Comparison of ENCODE assay signal across 18 cellular contexts in genomic region chr9:77595426-77596051, GRCh38. TPM values are rescaled to one million over a fixed set of nuclear protein-coding genes. Genes with fewer than 3 reads are reported as not detected.
DNase-seq lines count a peak whose midpoint lies in the region; ATAC-seq and TF ChIP-seq lines count a peak whose summit lies in the region.
"Had no signal": no experiment of that assay in that cellular context is flagged by ENCODE, and none has a peak within 500 bp of the region (broad histone marks: within the 10 kb centered on the region; RNA-seq: fewer than 3 reads in every experiment).

No MANE protein-coding gene starts in this region.

- H3K9me3 ChIP-seq in SK-N-SH (no peaks in the 10 kb centered on the region), smooth muscle cell (replicated peaks; ENCODE audit: low read depth) (no peaks in the 10 kb centered on the region)
- H3K9me3 ChIP-seq: pancreas had no signal

- H3K4me1 ChIP-seq in SK-N-SH (ENCODE audit: control insufficient read depth in 1 of 2, insufficient read depth in 2 of 2, low read depth in 1 of 2, low read length in 1 of 2) (peaks cover 24 to 31% of the 10 kb centered on the region in 2 experiments; a peak in 3 of 4 replicates), smooth muscle cell (ENCODE audit: low read depth) (no peaks in the 10 kb centered on the region)

- H3K36me3 ChIP-seq in SK-N-SH (replicated peaks in 1 of 2; ENCODE audit: control insufficient read depth in 1 of 2, insufficient read depth in 2 of 2, low read length in 1 of 2) (no peaks in the 10 kb centered on the region), smooth muscle cell (ENCODE audit: low read depth) (no peaks in the 10 kb centered on the region)
- H3K36me3 ChIP-seq: brain microvascular endothelial cell, pancreas had no signal

- no peaks in the 10 kb centered on the region for H3K9me2 ChIP-seq in SK-N-SH

- H3K79me2 ChIP-seq in SK-N-SH (ENCODE audit: insufficient read depth) (no peaks in the 10 kb centered on the region), smooth muscle cell (ENCODE audit: low read depth) (no peaks in the 10 kb centered on the region)

- H4K20me1 ChIP-seq in SK-N-SH (ENCODE audit: insufficient read depth) (no peaks in the 10 kb centered on the region), smooth muscle cell (ENCODE audit: low read depth) (no peaks in the 10 kb centered on the region)

- H3K27ac ChIP-seq in SK-N-SH (ENCODE audit: low read depth in 2 of 2, low read length in 1 of 2) (peak overlapping the region in 1 of 2 experiments; percentile 95; a peak in 3 of 4 replicates), smooth muscle cell (ENCODE audit: low read depth) (no peak overlapping the region)
- H3K27ac ChIP-seq: brain microvascular endothelial cell, pancreas had no signal

- H3K4me2 ChIP-seq in SK-N-SH = no peak overlapping the region
- no peak overlapping the region for H3K4me2 ChIP-seq in smooth muscle cell

- H3K4me3 ChIP-seq in SK-N-SH (ENCODE audit: low read depth in 2 of 2, low read length in 1 of 2) (no peak overlapping the region), smooth muscle cell (no peak overlapping the region)
- H3K4me3 ChIP-seq: GM12878, pancreas had no signal

- 49% methylated on average over 7 of the region's 7 CpGs for WGBS in SK-N-SH (ENCODE audit: low lambda C conversion rate)
- WGBS in smooth muscle cell (ENCODE audit: low lambda C conversion rate) = 66% methylated on average over 7 of the region's 7 CpGs

- no peak for TF ChIP-seq CTCF in SK-N-SH (IDR thresholded peaks at IDR 0.05)
- no peak for TF ChIP-seq CTCF in smooth muscle cell (IDR thresholded peaks at IDR 0.05; ENCODE audit: borderline replicate concordance, insufficient read depth, poor library complexity, severe bottlenecking)

- H2AFZ ChIP-seq in SK-N-SH (ENCODE audit: low read depth) = no peak overlapping the region
- no peak overlapping the region for H2AFZ ChIP-seq in smooth muscle cell (ENCODE audit: low read depth)

- CTCF ChIA-PET in SK-N-SH (lab: Yijun Ruan, JAX) = interaction anchor here (1.6 to 3.5 kb wide), 3 partner anchors 54 to 138 kb away, joined by 3 to 20 read pairs (median 3); no protein-coding TSS in a partner anchor

- no peaks in the 10 kb centered on the region for H3F3A ChIP-seq in SK-N-SH (replicated peaks; ENCODE audit: insufficient read depth)
- peaks cover 6% of the 10 kb centered on the region for H3F3A ChIP-seq in smooth muscle cell (ENCODE audit: low read depth)

- no peak overlapping the region for H3K9ac ChIP-seq in SK-N-SH
- no peak overlapping the region for H3K9ac ChIP-seq in smooth muscle cell (ENCODE audit: low read depth)

- TF ChIP-seq EP300 in SK-N-SH (IDR thresholded peaks at IDR 0.05; ENCODE audit: borderline replicate concordance in 1 of 2, low read depth in 1 of 2, low read length in 1 of 2) = peak in 1 of 2 experiments; percentile 80; a peak in 2 of 4 replicates

- peak; percentile 24; the same call in 1 of the 2 replicates for TF ChIP-seq RAD21 in SK-N-SH (IDR thresholded peaks at IDR 0.05; ENCODE audit: low read length)

- H3K27me3 ChIP-seq in SK-N-SH (ENCODE audit: insufficient read depth) (no peaks in the 10 kb centered on the region), smooth muscle cell (ENCODE audit: low read depth) (no peaks in the 10 kb centered on the region)
- H3K27me3 ChIP-seq: brain microvascular endothelial cell, pancreas had no signal

- POLR2A ChIA-PET in SK-N-SH (lab: Yijun Ruan, JAX) = interaction anchor here (1.6 kb wide), 1 partner anchor 136 kb away, joined by 4 read pairs; no protein-coding TSS in a partner anchor

- DNase-seq in Right ventricle myocardium superior (no peak), cardiac septum (ENCODE audit: low spot score) (no peak), SK-N-SH (peak; percentile 73), left cardiac atrium (no peak), AG20443 (ENCODE audit: low spot score) (no peak), SK-N-DZ (ENCODE audit: low spot score) (no peak), smooth muscle cell (lab: John Stamatoyannopoulos, UW; ENCODE audit: unreplicated experiment) (no peak), sciatic nerve (ENCODE audit: low spot score) (no peak)
- DNase-seq: activated CD4-positive, alpha-beta memory T cell treated with anti-CD3 and anti-CD28 coated beads for 36 hours; activated effector memory CD4-positive, alpha-beta T cell treated with anti-CD3 and anti-CD28 coated beads, Interleukin-2, amount 50 U/mL, for 16 hours; brain microvascular endothelial cell; GOT3; hypothalamus; MV-4-11; pancreas; stimulated activated CD4-positive, alpha-beta T cell treated with anti-CD3 and anti-CD28 coated beads, Interleukin-1b, Interleukin-23, amount 100 ng/mL, for 48 hours; T-helper 1 cell had no signal

- ATAC-seq in Right ventricle myocardium superior (ENCODE audit: poor library complexity) (peak; percentile 38), left cardiac atrium (peak; percentile 31 to 58), sciatic nerve (no peak)
- ATAC-seq: GM12878, pancreas had no signal

- intact Hi-C loops in Right ventricle myocardium superior (cut with DNase I) = no loop called here
- intact Hi-C loops in cardiac septum (cut with DNase I) = no loop called here
- intact Hi-C loops in left cardiac atrium (cut with DNase I) = no loop called here
- intact Hi-C loops in sciatic nerve (cut with DNase I) = no loop called here

TF ChIP-seq in SK-N-SH, 30 proteins besides CTCF, POLR2A, EP300 and RAD21 (continues in another document):
- peak; percentile 85 for TF ChIP-seq GATA2 (CRISPR knock-in tag; IDR thresholded peaks at IDR 0.05)
- peak; percentile 57; the same call in 1 of the 2 replicates for TF ChIP-seq MXI1 (IDR thresholded peaks at IDR 0.05; ENCODE audit: low read depth, low read length)
- TF ChIP-seq, protein P1, sequence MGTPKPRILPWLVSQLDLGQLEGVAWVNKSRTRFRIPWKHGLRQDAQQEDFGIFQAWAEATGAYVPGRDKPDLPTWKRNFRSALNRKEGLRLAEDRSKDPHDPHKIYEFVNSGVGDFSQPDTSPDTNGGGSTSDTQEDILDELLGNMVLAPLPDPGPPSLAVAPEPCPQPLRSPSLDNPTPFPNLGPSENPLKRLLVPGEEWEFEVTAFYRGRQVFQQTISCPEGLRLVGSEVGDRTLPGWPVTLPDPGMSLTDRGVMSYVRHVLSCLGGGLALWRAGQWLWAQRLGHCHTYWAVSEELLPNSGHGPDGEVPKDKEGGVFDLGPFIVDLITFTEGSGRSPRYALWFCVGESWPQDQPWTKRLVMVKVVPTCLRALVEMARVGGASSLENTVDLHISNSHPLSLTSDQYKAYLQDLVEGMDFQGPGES (IDR thresholded peaks at IDR 0.05; ENCODE audit: low read depth, low read length) = no peak
- TF ChIP-seq TEAD4 (IDR thresholded peaks at IDR 0.05; ENCODE audit: borderline replicate concordance, insufficient read depth) = no peak
- TF ChIP-seq MAX (IDR thresholded peaks at IDR 0.05; ENCODE audit: low read depth) = no peak
- no peak for TF ChIP-seq RFX5 (IDR thresholded peaks at IDR 0.05; ENCODE audit: low read length)
- peak; percentile 79; the same call in 1 of the 2 replicates for TF ChIP-seq FOXJ3 (CRISPR knock-in tag; IDR thresholded peaks at IDR 0.05)
- no peak for TF ChIP-seq TAF1 (IDR thresholded peaks at IDR 0.05; ENCODE audit: borderline replicate concordance, low read depth, low read length)
- no peak for TF ChIP-seq RXRA (IDR thresholded peaks at IDR 0.05; ENCODE audit: borderline replicate concordance, low read depth)
- TF ChIP-seq, protein P2, sequence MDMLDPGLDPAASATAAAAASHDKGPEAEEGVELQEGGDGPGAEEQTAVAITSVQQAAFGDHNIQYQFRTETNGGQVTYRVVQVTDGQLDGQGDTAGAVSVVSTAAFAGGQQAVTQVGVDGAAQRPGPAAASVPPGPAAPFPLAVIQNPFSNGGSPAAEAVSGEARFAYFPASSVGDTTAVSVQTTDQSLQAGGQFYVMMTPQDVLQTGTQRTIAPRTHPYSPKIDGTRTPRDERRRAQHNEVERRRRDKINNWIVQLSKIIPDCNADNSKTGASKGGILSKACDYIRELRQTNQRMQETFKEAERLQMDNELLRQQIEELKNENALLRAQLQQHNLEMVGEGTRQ (IDR thresholded peaks at IDR 0.05; ENCODE audit: borderline replicate concordance, low read depth, low read length) = no peak
- TF ChIP-seq POLR2AphosphoS5 (IDR thresholded peaks at IDR 0.05; ENCODE audit: low read depth, low read length) = no peak
- TF ChIP-seq MEF2A (IDR thresholded peaks at IDR 0.05; ENCODE audit: borderline replicate concordance, low read depth) = no peak
- TF ChIP-seq NRF1 (IDR thresholded peaks at IDR 0.05; ENCODE audit: low read depth, low read length) = no peak
- peak; percentile 20 for TF ChIP-seq TCF12 (IDR thresholded peaks at IDR 0.05)
- TF ChIP-seq, protein P3, sequence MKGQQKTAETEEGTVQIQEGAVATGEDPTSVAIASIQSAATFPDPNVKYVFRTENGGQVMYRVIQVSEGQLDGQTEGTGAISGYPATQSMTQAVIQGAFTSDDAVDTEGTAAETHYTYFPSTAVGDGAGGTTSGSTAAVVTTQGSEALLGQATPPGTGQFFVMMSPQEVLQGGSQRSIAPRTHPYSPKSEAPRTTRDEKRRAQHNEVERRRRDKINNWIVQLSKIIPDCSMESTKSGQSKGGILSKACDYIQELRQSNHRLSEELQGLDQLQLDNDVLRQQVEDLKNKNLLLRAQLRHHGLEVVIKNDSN (IDR thresholded peaks at IDR 0.05; ENCODE audit: borderline replicate concordance, low read depth) = no peak
- no peak for TF ChIP-seq JUND (IDR thresholded peaks at IDR 0.05)
- TF ChIP-seq FOXM1 (IDR thresholded peaks at IDR 0.05; ENCODE audit: low read depth) = no peak

RNA-seq across cellular contexts. Expression of gene GNA14, which starts 52.6 kb away (rescaled TPM):
- 1.9 TPM for total RNA-seq in Right ventricle myocardium superior
- 2.7 TPM for total RNA-seq in cardiac septum
- polyA plus RNA-seq in SK-N-SH (2012; rRNA removed) = 0.15 and 0.26 TPM in 2 replicates
- 0.23 and 0.26 TPM in 2 replicates for polyA plus RNA-seq in SK-N-SH (2012; cell fraction: cytosol; rRNA removed)
- polyA plus RNA-seq in SK-N-SH (2012; cell fraction: nucleus; rRNA removed) = 0.33 and 0.52 TPM in 2 replicates
- total RNA-seq in left cardiac atrium = 1 to 10 TPM; 4.2 to 5.5 TPM
- polyA plus RNA-seq in SK-N-DZ (2014; cell fraction: cytosol; rRNA removed) = 0.18 and 0.29 TPM in 2 replicates
- polyA plus RNA-seq in SK-N-DZ (2014; cell fraction: nucleus; rRNA removed) = not detected in 2 replicates
- 10.2 and 13.0 TPM in 2 replicates for total RNA-seq in smooth muscle cell
- polyA plus RNA-seq in smooth muscle cell = 1.6 and 13.1 TPM in 2 replicates
- 8.0 TPM for total RNA-seq in sciatic nerve
- total RNA-seq: activated CD4-positive, alpha-beta memory T cell treated with anti-CD3 and anti-CD28 coated beads for 36 hours had no signal
- polyA plus RNA-seq: GM12878 had no signal
